ENCODE assay signal across 16 cellular contexts in the genomic region with DNA sequence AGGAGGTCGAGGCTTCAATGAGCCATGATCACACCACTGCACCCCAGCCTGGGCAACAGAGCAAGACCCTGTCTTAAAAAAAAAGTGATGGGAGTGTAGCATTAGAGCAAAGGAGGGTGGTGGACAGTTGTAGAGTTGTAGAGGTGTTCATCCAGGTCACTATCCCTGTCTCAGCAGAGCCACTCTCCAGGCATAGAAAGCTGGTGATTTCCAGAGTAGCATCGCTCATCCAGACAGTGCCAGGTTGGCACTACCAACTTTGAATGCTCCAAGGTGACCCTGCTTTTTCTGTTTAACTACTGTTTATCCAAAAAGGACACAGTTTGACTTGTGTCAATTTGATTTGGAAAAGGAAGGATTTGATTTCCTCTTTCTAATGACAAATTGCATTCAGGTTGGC.
DNase-seq lines count a peak whose midpoint lies in the region; ATAC-seq and TF ChIP-seq lines count a peak whose summit lies in the region.
"Had no signal": no experiment of that assay in that cellular context is flagged by ENCODE, and none has a peak within 500 bp of the region (broad histone marks: within the 10 kb centered on the region; RNA-seq: fewer than 3 reads in every experiment).

No MANE protein-coding gene starts in this region.

- TF ChIP-seq CTCF in heart left ventricle (IDR thresholded peaks at IDR 0.05) (no peak), left ventricle myocardium inferior (IDR thresholded peaks at IDR 0.05; ENCODE audit: borderline replicate concordance) (no peak), nephron (IDR thresholded peaks at IDR 0.05; ENCODE audit: unreplicated experiment in 3 of 3) (no peak)

- ATAC-seq in heart left ventricle (peak; percentile 30 to 48 (median 42)), HG03039 (IDR thresholded peaks at IDR 0.05; ENCODE audit: unreplicated experiment) (no peak)
- no peak for ATAC-seq in stimulated activated naive B cell treated with anti-CD40 and anti-IgM and Interleukin-4, amounts not matched to agents 10 μg/mL and 1 μg/mL and 100 μg/mL, for 72 hours (replicated peaks)

- H3K4me3 Mint-ChIP-seq in nephron: no peak overlapping the region
- H3K4me3 Mint-ChIP-seq in stimulated activated naive B cell treated with anti-CD40 and anti-IgM and Interleukin-4, amounts not matched to agents 10 μg/mL and 1 μg/mL and 100 μg/mL, for 72 hours: no peak overlapping the region
- H3K4me3 Mint-ChIP-seq: CD14-positive monocyte; CD4-positive, alpha-beta memory T cell had no signal

- H3K4me3 ChIP-seq in heart left ventricle (no peak overlapping the region), left ventricle myocardium inferior (no peak overlapping the region)
- H3K4me3 ChIP-seq: BLaER1, GM23248, HAP-1 had no signal

- no peaks in the 10 kb centered on the region for H3K36me3 ChIP-seq in heart left ventricle
- H3K36me3 ChIP-seq in left ventricle myocardium inferior: no peaks in the 10 kb centered on the region
- H3K36me3 ChIP-seq: BLaER1, HAP-1 had no signal

- peaks cover 26% of the 10 kb centered on the region for H3K4me1 Mint-ChIP-seq in nephron
- no peaks in the 10 kb centered on the region for H3K4me1 Mint-ChIP-seq in stimulated activated naive B cell treated with anti-CD40 and anti-IgM and Interleukin-4, amounts not matched to agents 10 μg/mL and 1 μg/mL and 100 μg/mL, for 72 hours
- H3K4me1 Mint-ChIP-seq: CD14-positive monocyte; CD4-positive, alpha-beta memory T cell had no signal

- no peaks in the 10 kb centered on the region for H3K27me3 Mint-ChIP-seq in nephron (ENCODE audit: low read depth)
- H3K27me3 Mint-ChIP-seq in stimulated activated naive B cell treated with anti-CD40 and anti-IgM and Interleukin-4, amounts not matched to agents 10 μg/mL and 1 μg/mL and 100 μg/mL, for 72 hours: no peaks in the 10 kb centered on the region

- peak overlapping the region in 2 of 3 experiments; percentile 65 to 81 for H3K27ac Mint-ChIP-seq in nephron
- H3K27ac Mint-ChIP-seq in stimulated activated naive B cell treated with anti-CD40 and anti-IgM and Interleukin-4, amounts not matched to agents 10 μg/mL and 1 μg/mL and 100 μg/mL, for 72 hours: no peak overlapping the region
- H3K27ac Mint-ChIP-seq: CD14-positive monocyte had no signal

- 60 to 65% (median 62%) methylated on average over 2 of the region's 2 CpGs for WGBS in heart left ventricle, 4 donors

- no peaks in the 10 kb centered on the region for H3K27me3 ChIP-seq in heart left ventricle
- no peaks in the 10 kb centered on the region for H3K27me3 ChIP-seq in left ventricle myocardium inferior (ENCODE audit: low read depth)
- H3K27me3 ChIP-seq: BLaER1 had no signal

- H3K27ac ChIP-seq in heart left ventricle: peak overlapping the region in 10 of 12 donors; percentile 22 to 78 (median 58)
- H3K27ac ChIP-seq in left ventricle myocardium inferior (replicated peaks): peak overlapping the region; percentile 68
- H3K27ac ChIP-seq: BLaER1, GM23248 had no signal

- H3K4me1 ChIP-seq in heart left ventricle (peaks cover 0 to 39% (median 16%) of the 10 kb centered on the region in 12 donors), left ventricle myocardium inferior (peaks cover 44% of the 10 kb centered on the region)
- H3K4me1 ChIP-seq: HAP-1 had no signal

- DNase-seq in heart left ventricle: no peak
- no peak for DNase-seq in cardiac septum (ENCODE audit: low spot score)
- DNase-seq in left ventricle myocardium inferior: no peak
- no peak for DNase-seq in GM03348 (ENCODE audit: low spot score)
- DNase-seq in stimulated activated naive B cell treated with anti-CD40 and anti-IgM and Interleukin-4, amounts not matched to agents 10 μg/mL and 1 μg/mL and 100 μg/mL, for 72 hours: no peak
- DNase-seq: 8988T; CD4-positive, alpha-beta memory T cell; DMS153; DMS79 treated with DMSO at 0.1 percent for 48 hours; GF-D8; GM23248 had no signal

- H3K9me3 ChIP-seq in heart left ventricle (peaks cover 0 to 2% (median 0%) of the 10 kb centered on the region in 12 donors), left ventricle myocardium inferior (replicated peaks) (peaks cover 2% of the 10 kb centered on the region)
- H3K9me3 ChIP-seq: HAP-1 had no signal

- intact Hi-C loops in heart left ventricle (cut with DNase I) (loop anchor here in 1 of 10 donors (10.0 kb wide), 1 partner anchor 127 kb away; no protein-coding TSS in a partner anchor), cardiac septum (cut with DNase I) (no loop called here), left ventricle myocardium inferior (cut with micrococcal nuclease) (no loop called here)

- peaks cover 8% of the 10 kb centered on the region for H3K9me3 Mint-ChIP-seq in nephron
- H3K9me3 Mint-ChIP-seq in stimulated activated naive B cell treated with anti-CD40 and anti-IgM and Interleukin-4, amounts not matched to agents 10 μg/mL and 1 μg/mL and 100 μg/mL, for 72 hours: peaks cover 0 to 2% of the 10 kb centered on the region in 2 donors

- no peaks in the 10 kb centered on the region for H3K36me3 Mint-ChIP-seq in nephron (ENCODE audit: low read depth)
- H3K36me3 Mint-ChIP-seq in stimulated activated naive B cell treated with anti-CD40 and anti-IgM and Interleukin-4, amounts not matched to agents 10 μg/mL and 1 μg/mL and 100 μg/mL, for 72 hours: no peaks in the 10 kb centered on the region
- H3K36me3 Mint-ChIP-seq: CD14-positive monocyte; CD4-positive, alpha-beta memory T cell had no signal

- TF ChIP-seq POLR2A in heart left ventricle (IDR thresholded peaks at IDR 0.05): no peak

Comparison
In these comparisons a context has a peak if more than half of its experiments do, and no peak if none do; other contexts are left out.
1. ATAC-seq: peak in heart left ventricle (4 of 4); none in HG03039 (single experiment) and stimulated activated naive B cell treated with anti-CD40 and anti-IgM and Interleukin-4, amounts not matched to agents 10 μg/mL and 1 μg/mL and 100 μg/mL, for 72 hours (0 of 2).